25 cellular contexts compared by ENCODE assay signal in genomic region chr10:89148061-89148460, GRCh38. TPM values are rescaled to one million over a fixed set of nuclear protein-coding genes. Genes with fewer than 3 reads are reported as not detected.
"Had no signal": no experiment of that assay in that cellular context is flagged by ENCODE, and none has a peak within 500 bp of the region (broad histone marks: within the 10 kb centered on the region; RNA-seq: fewer than 3 reads in every experiment).

No MANE protein-coding gene starts in this region.

- H3K27me3 Mint-ChIP-seq: stimulated activated memory B cell treated with anti-CD40 and anti-IgM and Interleukin-4, amounts not matched to agents 10 μg/mL and 1 μg/mL and 100 μg/mL, for 72 hours; stimulated activated naive CD8-positive, alpha-beta T cell treated with anti-CD3 and anti-CD28 coated beads, Interleukin-15, amount 100 ng/mL, for 72 hours had no signal

- H3K9me3 Mint-ChIP-seq: natural killer cell treated with Interleukin-12 subunit alpha and Interleukin-12 subunit beta and Interleukin-15 and Interleukin-18, amount 100 ng/mL, for 72 hours; stimulated activated memory B cell treated with anti-CD40 and anti-IgM and Interleukin-4, amounts not matched to agents 10 μg/mL and 1 μg/mL and 100 μg/mL, for 72 hours had no signal

- H3K4me3 ChIP-seq: left ventricle myocardium inferior, lung, mucosa of descending colon, ovary, right atrium auricular region, right lobe of liver, smooth muscle cell, tibial nerve, uterus had no signal

- ATAC-seq: mucosa of descending colon; naive thymus-derived CD4-positive, alpha-beta T cell; natural killer cell treated with Interleukin-12 subunit alpha and Interleukin-12 subunit beta and Interleukin-15 and Interleukin-18, amount 100 ng/mL, for 72 hours; right lobe of liver; stimulated activated memory B cell treated with anti-CD40 and anti-IgM and Interleukin-4, amounts not matched to agents 10 μg/mL and 1 μg/mL and 100 μg/mL, for 72 hours; stimulated activated naive CD8-positive, alpha-beta T cell treated with anti-CD3 and anti-CD28 coated beads, Interleukin-15, amount 100 ng/mL, for 72 hours had no signal

- H3K27me3 ChIP-seq: ovary, right atrium auricular region, right lobe of liver, tibial nerve, uterus had no signal

- H3K9me3 ChIP-seq: mucosa of descending colon, ovary, right atrium auricular region, right lobe of liver, tibial nerve, uterus had no signal

- H3K27ac Mint-ChIP-seq: mesothelial cell of epicardium; naive thymus-derived CD4-positive, alpha-beta T cell; natural killer cell treated with Interleukin-12 subunit alpha and Interleukin-12 subunit beta and Interleukin-15 and Interleukin-18, amount 100 ng/mL, for 72 hours; progenitor cell of endocrine pancreas; stimulated activated memory B cell treated with anti-CD40 and anti-IgM and Interleukin-4, amounts not matched to agents 10 μg/mL and 1 μg/mL and 100 μg/mL, for 72 hours; stimulated activated naive CD8-positive, alpha-beta T cell treated with anti-CD3 and anti-CD28 coated beads, Interleukin-15, amount 100 ng/mL, for 72 hours; type B pancreatic cell had no signal

- H3K4me3 Mint-ChIP-seq: mesothelial cell of epicardium; naive thymus-derived CD4-positive, alpha-beta T cell; natural killer cell treated with Interleukin-12 subunit alpha and Interleukin-12 subunit beta and Interleukin-15 and Interleukin-18, amount 100 ng/mL, for 72 hours; stimulated activated memory B cell treated with anti-CD40 and anti-IgM and Interleukin-4, amounts not matched to agents 10 μg/mL and 1 μg/mL and 100 μg/mL, for 72 hours; stimulated activated naive CD8-positive, alpha-beta T cell treated with anti-CD3 and anti-CD28 coated beads, Interleukin-15, amount 100 ng/mL, for 72 hours; type B pancreatic cell had no signal

- H3K4me1 ChIP-seq: left ventricle myocardium inferior, right atrium auricular region, right lobe of liver, tibial nerve, uterus had no signal

- H3K36me3 ChIP-seq: left ventricle myocardium inferior, ovary, right atrium auricular region, right lobe of liver, tibial nerve, uterus had no signal

- H3K4me1 Mint-ChIP-seq: stimulated activated memory B cell treated with anti-CD40 and anti-IgM and Interleukin-4, amounts not matched to agents 10 μg/mL and 1 μg/mL and 100 μg/mL, for 72 hours had no signal

- DNase-seq: hypothalamus; islet precursor cell; left ventricle myocardium inferior; mesendoderm; mucosa of descending colon; naive thymus-derived CD4-positive, alpha-beta T cell; ovary; right lobe of liver; stimulated activated CD4-positive, alpha-beta T cell treated with anti-CD3 and anti-CD28 coated beads, Interleukin-1b, Interleukin-23, amount 100 ng/mL, for 48 hours; stimulated activated CD4-positive, alpha-beta T cell treated with anti-CD3 and anti-CD28 coated beads, Interleukin-2, amount 100 ng/mL, for 48 hours; stimulated activated CD4-positive, alpha-beta T cell treated with anti-CD3 and anti-CD28 coated beads, Interleukin-4, amount 100 ng/mL, for 4 hours; stimulated activated CD8-positive, alpha-beta memory T cell treated with anti-CD3 and anti-CD28 coated beads, Interleukin-4, amount 100 ng/mL, for 48 hours; stimulated activated naive CD4-positive, alpha-beta T cell treated with Interleukin-2 at 50 U/mL for 16 hours; stimulated activated naive CD8-positive, alpha-beta T cell treated with anti-CD3 and anti-CD28 coated beads, Interleukin-15, amount 100 ng/mL, for 72 hours; substantia nigra; uterus had no signal

- H3K4me2 ChIP-seq: smooth muscle cell had no signal

- H3K27ac ChIP-seq: left ventricle myocardium inferior, ovary, right atrium auricular region, right lobe of liver, tibial nerve, uterus had no signal

- H3K36me3 Mint-ChIP-seq: mesothelial cell of epicardium; naive thymus-derived CD4-positive, alpha-beta T cell; natural killer cell treated with Interleukin-12 subunit alpha and Interleukin-12 subunit beta and Interleukin-15 and Interleukin-18, amount 100 ng/mL, for 72 hours; stimulated activated memory B cell treated with anti-CD40 and anti-IgM and Interleukin-4, amounts not matched to agents 10 μg/mL and 1 μg/mL and 100 μg/mL, for 72 hours; type B pancreatic cell had no signal

RNA-seq across cellular contexts. Expression of gene CH25H, which starts 59.1 kb away (rescaled TPM):
- total RNA-seq: mesothelial cell of epicardium; natural killer cell treated with Interleukin-12 subunit alpha and Interleukin-12 subunit beta and Interleukin-15 and Interleukin-18, amount 100 ng/mL, for 72 hours; progenitor cell of endocrine pancreas; smooth muscle cell had no signal
- polyA plus RNA-seq: smooth muscle cell had no signal
